Comparison of ENCODE assay signal across 1 cellular context in the genomic region with DNA sequence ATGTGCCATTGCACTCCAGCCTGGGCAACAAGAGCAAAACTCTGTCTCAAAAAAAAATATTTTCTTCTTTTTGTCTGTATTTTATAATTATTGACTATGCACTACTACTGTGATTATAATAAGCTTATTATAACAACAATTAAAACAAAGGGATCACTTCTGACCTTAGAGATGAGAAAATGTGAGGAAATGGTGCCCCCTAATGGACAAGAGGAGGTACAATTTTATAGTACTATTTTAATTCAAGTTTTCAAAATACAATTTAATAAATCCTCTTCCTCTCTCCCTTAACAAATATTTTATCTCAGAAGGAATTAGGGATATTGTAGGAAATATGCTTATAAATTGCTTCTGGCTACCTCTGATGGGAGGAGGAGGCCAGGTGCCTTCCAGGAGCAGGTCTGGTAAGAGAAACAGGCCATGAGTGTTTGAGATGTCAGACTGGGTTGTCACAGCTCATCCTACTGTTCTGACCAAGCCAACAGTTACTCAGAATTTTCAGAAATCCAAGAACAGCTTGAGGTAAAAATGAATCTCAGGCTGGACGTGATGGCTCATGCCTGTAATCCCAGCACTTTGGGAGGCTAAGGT.
TF ChIP-seq lines count a peak whose summit lies in the region.

No MANE protein-coding gene starts in this region.

TF ChIP-seq in GM12878, 131 proteins besides CTCF, POLR2A, EP300 and RAD21:
- TF ChIP-seq SMC3 (IDR thresholded peaks at IDR 0.05; ENCODE audit: borderline replicate concordance, low read length) = peak; percentile 46; the same call in 1 of the 2 replicates
- TF ChIP-seq, protein P1, sequence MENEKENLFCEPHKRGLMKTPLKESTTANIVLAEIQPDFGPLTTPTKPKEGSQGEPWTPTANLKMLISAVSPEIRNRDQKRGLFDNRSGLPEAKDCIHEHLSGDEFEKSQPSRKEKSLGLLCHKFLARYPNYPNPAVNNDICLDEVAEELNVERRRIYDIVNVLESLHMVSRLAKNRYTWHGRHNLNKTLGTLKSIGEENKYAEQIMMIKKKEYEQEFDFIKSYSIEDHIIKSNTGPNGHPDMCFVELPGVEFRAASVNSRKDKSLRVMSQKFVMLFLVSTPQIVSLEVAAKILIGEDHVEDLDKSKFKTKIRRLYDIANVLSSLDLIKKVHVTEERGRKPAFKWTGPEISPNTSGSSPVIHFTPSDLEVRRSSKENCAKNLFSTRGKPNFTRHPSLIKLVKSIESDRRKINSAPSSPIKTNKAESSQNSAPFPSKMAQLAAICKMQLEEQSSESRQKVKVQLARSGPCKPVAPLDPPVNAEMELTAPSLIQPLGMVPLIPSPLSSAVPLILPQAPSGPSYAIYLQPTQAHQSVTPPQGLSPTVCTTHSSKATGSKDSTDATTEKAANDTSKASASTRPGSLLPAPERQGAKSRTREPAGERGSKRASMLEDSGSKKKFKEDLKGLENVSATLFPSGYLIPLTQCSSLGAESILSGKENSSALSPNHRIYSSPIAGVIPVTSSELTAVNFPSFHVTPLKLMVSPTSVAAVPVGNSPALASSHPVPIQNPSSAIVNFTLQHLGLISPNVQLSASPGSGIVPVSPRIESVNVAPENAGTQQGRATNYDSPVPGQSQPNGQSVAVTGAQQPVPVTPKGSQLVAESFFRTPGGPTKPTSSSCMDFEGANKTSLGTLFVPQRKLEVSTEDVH (IDR thresholded peaks at IDR 0.05; ENCODE audit: low read depth, partially characterized antibody) = no peak
